In genomic region chr15:29571728-29572454, GRCh38 we compare ENCODE assay signal across 10 cellular contexts.
DNase-seq lines count a peak whose midpoint lies in the region; ATAC-seq and TF ChIP-seq lines count a peak whose summit lies in the region.
"Had no signal": no experiment of that assay in that cellular context is flagged by ENCODE, and none has a peak within 500 bp of the region (broad histone marks: within the 10 kb centered on the region; RNA-seq: fewer than 3 reads in every experiment).

No MANE protein-coding gene starts in this region.

- peak overlapping the region; percentile 51 for H3K4me3 ChIP-seq in ectodermal cell (ENCODE audit: insufficient read depth, low read depth, low read length)
- no peak overlapping the region for H3K4me3 ChIP-seq in breast epithelium

- H3K27me3 Mint-ChIP-seq in nephron (ENCODE audit: low read depth): peaks cover 83% of the 10 kb centered on the region

- no peak overlapping the region for H3K27ac ChIP-seq in ectodermal cell (ENCODE audit: insufficient read depth, low read depth, low read length, poor library complexity, severe bottlenecking)
- no peak overlapping the region for H3K27ac ChIP-seq in breast epithelium

- peak; percentile 16 for DNase-seq in DMS53 treated with DMSO at 0.1 percent for 48 hours (lab: John Stamatoyannopoulos, UW; ENCODE audit: unreplicated experiment)
- peak; percentile 27 for DNase-seq in M059J (ENCODE audit: low read depth)
- DNase-seq in medulla oblongata (ENCODE audit: extremely low spot score): no peak
- DNase-seq in breast epithelium (ENCODE audit: low spot score in 2 of 2): no peak
- no peak for DNase-seq in posterior vena cava (ENCODE audit: low spot score)
- DNase-seq: effector memory CD4-positive, alpha-beta T cell had no signal

- ATAC-seq in HG02938 (IDR thresholded peaks at IDR 0.05; ENCODE audit: unreplicated experiment): no peak

- peaks cover 21% of the 10 kb centered on the region for H3K4me1 Mint-ChIP-seq in nephron

- intact Hi-C loops in breast epithelium (cut with DNase I; ENCODE audit: low total_unique reads) (no loop called here), posterior vena cava (cut with DNase I) (no loop called here)

- peaks cover 8% of the 10 kb centered on the region for H3K9me3 Mint-ChIP-seq in nephron

- H3K36me3 ChIP-seq in ectodermal cell (ENCODE audit: control insufficient read depth, insufficient read depth, low read length): no peaks in the 10 kb centered on the region
- H3K36me3 ChIP-seq in breast epithelium: no peaks in the 10 kb centered on the region

- H3K9me3 ChIP-seq in ectodermal cell (ENCODE audit: control insufficient read depth, low read length) (no peaks in the 10 kb centered on the region), breast epithelium (no peaks in the 10 kb centered on the region)

- H3K27ac Mint-ChIP-seq in nephron: no peak overlapping the region
- H3K27ac Mint-ChIP-seq: stimulated activated naive CD8-positive, alpha-beta T cell treated with anti-CD3 and anti-CD28 coated beads, Interleukin-15, amount 100 ng/mL, for 72 hours had no signal

- H3K27me3 ChIP-seq in ectodermal cell (ENCODE audit: control insufficient read depth, insufficient read depth, low read length, poor library complexity, severe bottlenecking): peaks cover 47% of the 10 kb centered on the region
- H3K27me3 ChIP-seq in breast epithelium: peaks cover 0 to 70% of the 10 kb centered on the region in 2 donors

- H3K4me3 Mint-ChIP-seq in nephron: peak overlapping the region; percentile 75 to 85 (median 78)

- TF ChIP-seq POLR2A in breast epithelium (IDR thresholded peaks at IDR 0.05): no peak

- TF ChIP-seq CTCF in nephron (IDR thresholded peaks at IDR 0.05; ENCODE audit: unreplicated experiment in 3 of 3) (no peak), breast epithelium (IDR thresholded peaks at IDR 0.05) (no peak)

- H3K36me3 Mint-ChIP-seq in nephron (ENCODE audit: low read depth): no peaks in the 10 kb centered on the region

- WGBS in ectodermal cell, 2 experiments: 11 to 12% methylated on average over 16 of the region's 16 CpGs

- no peaks in the 10 kb centered on the region for H3K4me1 ChIP-seq in ectodermal cell (ENCODE audit: control insufficient read depth, insufficient read depth, low read length)
- no peaks in the 10 kb centered on the region for H3K4me1 ChIP-seq in breast epithelium

Comparison
In these comparisons a context has a peak if more than half of its experiments do, and no peak if none do; other contexts are left out.
1. DNase-seq: peak in DMS53 treated with DMSO at 0.1 percent for 48 hours (single experiment) and M059J (single experiment); none in medulla oblongata (single experiment), breast epithelium (0 of 2) and posterior vena cava (single experiment).